ENCODE assay signal across 16 cellular contexts in genomic region chr20:22963581-22963980, GRCh38.
DNase-seq lines count a peak whose midpoint lies in the region; ATAC-seq and TF ChIP-seq lines count a peak whose summit lies in the region.
"Had no signal": no experiment of that assay in that cellular context is flagged by ENCODE, and none has a peak within 500 bp of the region (broad histone marks: within the 10 kb centered on the region; RNA-seq: fewer than 3 reads in every experiment).

No MANE protein-coding gene starts in this region.

- H3K9me3 Mint-ChIP-seq in Caco-2 (ENCODE audit: unreplicated experiment) (peaks cover 26% of the 10 kb centered on the region), T-cell (peaks cover 0 to 4% (median 0%) of the 10 kb centered on the region in 3 donors), natural killer cell (no peaks in the 10 kb centered on the region)

- peak overlapping the region; percentile 23 for H3K27ac ChIP-seq in PC-3 (ENCODE audit: low read length)
- H3K27ac ChIP-seq in mesendoderm (ENCODE audit: low read depth, low read length): no peak overlapping the region

- H4K20me1 ChIP-seq in PC-3 (ENCODE audit: low read length): no peaks in the 10 kb centered on the region

- H3K79me2 ChIP-seq in PC-3 (ENCODE audit: low read length): no peaks in the 10 kb centered on the region
- H3K79me2 ChIP-seq in mesendoderm (ENCODE audit: control insufficient read depth, insufficient read depth, low read length): no peaks in the 10 kb centered on the region

- no peak overlapping the region for H3K4ac ChIP-seq in mesendoderm (ENCODE audit: low read depth, low read length)

- H2AK5ac ChIP-seq in mesendoderm (ENCODE audit: low read length): no peak overlapping the region

- no peak overlapping the region for H2BK120ac ChIP-seq in mesendoderm (ENCODE audit: low read depth, low read length)

- H3K27me3 ChIP-seq in Caco-2 (replicated peaks; ENCODE audit: control insufficient read depth, insufficient read depth, low read length): no peaks in the 10 kb centered on the region
- peaks cover 14% of the 10 kb centered on the region; the same call in 1 of the 2 replicates for H3K27me3 ChIP-seq in PC-3 (ENCODE audit: low read length)
- no peaks in the 10 kb centered on the region for H3K27me3 ChIP-seq in mesendoderm (ENCODE audit: insufficient read depth, low read length, poor library complexity)

- no peak overlapping the region for H4K5ac ChIP-seq in mesendoderm (ENCODE audit: low read length)

- DNase-seq in Caco-2 (no peak), PC-3 (no peak), cerebellar cortex (ENCODE audit: low spot score) (peak; percentile 24), mesendoderm (peak; percentile 80), T-cell (no peak), pons (ENCODE audit: low spot score) (no peak), natural killer cell (no peak)
- DNase-seq: 8988T; C1 segment of cervical spinal cord; CD4-positive, alpha-beta memory T cell; DMS 273 treated with DMSO at 0.1 percent for 48 hours; DMS79; EL; GF-D8; GOT3; HCEC 1CT had no signal

- POLR2A ChIA-PET in Caco-2 (lab: Charles Lee): interaction anchor here (0.9 kb wide), 1 partner anchor 386 kb away, joined by 3 read pairs; no protein-coding TSS in a partner anchor
- POLR2A ChIA-PET in PC-3 (lab: Charles Lee; ENCODE audit: unreplicated experiment): no interaction called here
- POLR2A ChIA-PET in T-cell (lab: Charles Lee): no interaction called here

- CTCF ChIA-PET in Caco-2 (lab: Charles Lee) (interaction anchor here (1.0 kb wide), 2 partner anchors 200 to 387 kb away, joined by 3 to 4 read pairs; no protein-coding TSS in a partner anchor), PC-3 (lab: Charles Lee) (no interaction called here), T-cell (lab: Charles Lee) (no interaction called here)

- H3K4me1 ChIP-seq in Caco-2: peaks cover 33% of the 10 kb centered on the region
- H3K4me1 ChIP-seq in PC-3 (ENCODE audit: insufficient read depth, low read length): peaks cover 18% of the 10 kb centered on the region
- H3K4me1 ChIP-seq in mesendoderm (ENCODE audit: control insufficient read depth, low read depth, low read length): no peaks in the 10 kb centered on the region

- no peak for TF ChIP-seq CTCF in Caco-2 (IDR thresholded peaks at IDR 0.05; ENCODE audit: insufficient read depth in 1 of 2, low read depth in 1 of 2, low read length in 1 of 2, severe bottlenecking in 1 of 2, unreplicated experiment in 1 of 2)
- TF ChIP-seq CTCF in PC-3 (conservative IDR thresholded peaks at IDR 0.05; ENCODE audit: low read depth, low read length): no peak
- TF ChIP-seq CTCF in natural killer cell (IDR thresholded peaks at IDR 0.05): no peak

- H3K4me3 ChIP-seq in Caco-2 (ENCODE audit: low read depth, low read length): no peak overlapping the region
- H3K4me3 ChIP-seq in PC-3 (ENCODE audit: low read length): no peak overlapping the region
- no peak overlapping the region for H3K4me3 ChIP-seq in mesendoderm (ENCODE audit: low read length)

- H3K9ac ChIP-seq in PC-3 (ENCODE audit: low read length): no peak overlapping the region
- H3K9ac ChIP-seq in mesendoderm (ENCODE audit: low read length): no peak overlapping the region

- no TSS peak for BruUV-seq in Caco-2 (replicated peaks; lab: Mats Ljungman, UMichigan)
- BruUV-seq in PC-3 (replicated peaks; lab: Mats Ljungman, UMichigan): no TSS peak

- no peak overlapping the region for H4K8ac ChIP-seq in mesendoderm (ENCODE audit: low read depth, low read length)

- no peak overlapping the region for H2AFZ ChIP-seq in PC-3 (ENCODE audit: low read length)

- H3K4me2 ChIP-seq in PC-3 (ENCODE audit: low read length) (peak overlapping the region; percentile 29), mesendoderm (ENCODE audit: low read length) (no peak overlapping the region)

- no peak overlapping the region for H2BK5ac ChIP-seq in mesendoderm (ENCODE audit: low read length)

- H3K4me3 Mint-ChIP-seq in Caco-2 (ENCODE audit: unreplicated experiment) (peak overlapping the region; percentile 20), T-cell (no peak overlapping the region), natural killer cell (no peak overlapping the region)
- H3K4me3 Mint-ChIP-seq: CD4-positive, alpha-beta memory T cell had no signal

- H3K9me3 ChIP-seq in Caco-2 (peaks cover 9% of the 10 kb centered on the region), PC-3 (ENCODE audit: low read length) (no peaks in the 10 kb centered on the region)

- H3K27ac Mint-ChIP-seq in Caco-2 (ENCODE audit: unreplicated experiment) (peak overlapping the region; percentile 82), T-cell (no peak overlapping the region), natural killer cell (no peak overlapping the region)
- H3K27ac Mint-ChIP-seq: CD4-positive, alpha-beta memory T cell had no signal

- H3K23ac ChIP-seq in mesendoderm (ENCODE audit: low read length): no peak overlapping the region

- no peak overlapping the region for H2BK15ac ChIP-seq in mesendoderm (replicated peaks; ENCODE audit: low read depth)

- no peaks in the 10 kb centered on the region for H3K9me2 ChIP-seq in PC-3 (replicated peaks; ENCODE audit: low read length)

- intact Hi-C loops in Caco-2 (cut with micrococcal nuclease; ENCODE audit: unreplicated experiment) (loop anchor here (2.0 kb wide), 1 partner anchor 377 kb away; no protein-coding TSS in a partner anchor), PC-3 (cut with micrococcal nuclease) (no loop called here), natural killer cell (cut with micrococcal nuclease) (no loop called here)

- H3K4me1 Mint-ChIP-seq in Caco-2 (ENCODE audit: low read depth, unreplicated experiment) (peaks cover 17% of the 10 kb centered on the region), T-cell (no peaks in the 10 kb centered on the region), natural killer cell (no peaks in the 10 kb centered on the region)
- H3K4me1 Mint-ChIP-seq: CD4-positive, alpha-beta memory T cell had no signal

- no peaks in the 10 kb centered on the region for H3K79me1 ChIP-seq in mesendoderm (ENCODE audit: low read length)

- no peaks in the 10 kb centered on the region for H3K36me3 Mint-ChIP-seq in Caco-2 (ENCODE audit: insufficient read depth, unreplicated experiment)
- H3K36me3 Mint-ChIP-seq in T-cell: no peaks in the 10 kb centered on the region
- no peaks in the 10 kb centered on the region for H3K36me3 Mint-ChIP-seq in natural killer cell
- H3K36me3 Mint-ChIP-seq: CD4-positive, alpha-beta memory T cell had no signal

- H3K27me3 Mint-ChIP-seq in Caco-2 (ENCODE audit: insufficient read depth, unreplicated experiment) (no peaks in the 10 kb centered on the region), T-cell (peaks cover 2 to 4% of the 10 kb centered on the region in 2 donors), natural killer cell (ENCODE audit: low read depth in 2 of 2) (peaks cover 7 to 10% of the 10 kb centered on the region in 2 donors)

- WGBS in mesendoderm (ENCODE audit: extremely low coverage, insufficient coverage, low lambda C conversion rate): no CpG with 5 or more reads among the region's 3 CpGs

- no peak overlapping the region for H3K56ac ChIP-seq in mesendoderm (ENCODE audit: low read length)

- no peak for ATAC-seq in PC-3
- no peak for ATAC-seq in T-cell (replicated peaks in 1 of 4)
- no peak for ATAC-seq in natural killer cell

- no peaks in the 10 kb centered on the region for H3K36me3 ChIP-seq in Caco-2 (ENCODE audit: control insufficient read depth, insufficient read depth, low read length)
- no peaks in the 10 kb centered on the region for H3K36me3 ChIP-seq in PC-3 (ENCODE audit: low read depth, low read length)
- no peaks in the 10 kb centered on the region for H3K36me3 ChIP-seq in mesendoderm (ENCODE audit: control insufficient read depth, insufficient read depth, low read length)

- H3F3A ChIP-seq in PC-3 (ENCODE audit: low read length, unreplicated experiment): no peaks in the 10 kb centered on the region

- H3K18ac ChIP-seq in mesendoderm (ENCODE audit: low read length): no peak overlapping the region

Comparison
In these comparisons a context has a peak if more than half of its experiments do, and no peak if none do; other contexts are left out.
1. DNase-seq: peak in cerebellar cortex (single experiment) and mesendoderm (single experiment); none in Caco-2 (0 of 2), PC-3 (single experiment), T-cell (0 of 34), pons (single experiment) and natural killer cell (single experiment).